7 cellular contexts compared by ENCODE assay signal in the genomic region with DNA sequence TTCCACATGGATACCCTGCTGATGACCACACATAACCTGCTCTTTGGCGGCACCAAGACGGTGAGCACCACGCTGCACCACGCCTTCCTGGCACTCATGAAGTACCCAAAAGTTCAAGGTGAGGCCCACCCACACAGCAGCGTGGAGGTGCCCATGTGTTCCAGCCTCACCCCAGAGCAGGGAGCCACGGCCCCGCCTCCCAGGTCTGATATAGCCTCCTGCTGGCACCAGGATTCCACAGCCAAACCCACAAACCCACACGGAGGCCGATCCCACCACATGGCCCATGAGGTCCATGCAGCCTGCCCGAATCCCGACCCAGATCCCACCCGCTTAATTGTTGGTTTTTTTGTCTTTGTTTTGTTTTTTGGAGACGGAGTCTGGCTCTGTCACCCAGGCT. TPM values are rescaled to one million over a fixed set of nuclear protein-coding genes. Genes with fewer than 3 reads are reported as not detected.
"Had no signal": no experiment of that assay in that cellular context is flagged by ENCODE, and none has a peak within 500 bp of the region (broad histone marks: within the 10 kb centered on the region; RNA-seq: fewer than 3 reads in every experiment).

No MANE protein-coding gene starts in this region.

RNA-seq across cellular contexts. Expression of a gene that starts 8.6 kb away (rescaled TPM):
- total RNA-seq: activated B cell treated with CpG ODN at 0.5 μM for 24 hours; activated CD4-positive, alpha-beta memory T cell treated with anti-CD3 and anti-CD28 coated beads, Interleukin-2, amount 10 ng/mL, durations not matched to agents 7 days and 5 days; activated CD8-positive, alpha-beta memory T cell treated with anti-CD3 and anti-CD28 coated beads, Interleukin-2, amount 10 ng/mL, durations not matched to agents 7 days and 5 days; activated naive CD8-positive, alpha-beta T cell treated with anti-CD3 and anti-CD28 coated beads for 36 hours; aorta; Right ventricle myocardium superior; T-helper 1 cell treated with Interleukin-12 subunit alpha and Interleukin-12 subunit beta and Interleukin-4 antibody, amounts not matched to agents 30 ng/mL and 1 ng/mL, for 36 hours had no signal
- polyA plus RNA-seq: aorta had no signal

RNA-seq across cellular contexts. Expression of a gene that starts 34.6 kb away (rescaled TPM):
- total RNA-seq: activated B cell treated with CpG ODN at 0.5 μM for 24 hours; activated CD4-positive, alpha-beta memory T cell treated with anti-CD3 and anti-CD28 coated beads, Interleukin-2, amount 10 ng/mL, durations not matched to agents 7 days and 5 days; activated CD8-positive, alpha-beta memory T cell treated with anti-CD3 and anti-CD28 coated beads, Interleukin-2, amount 10 ng/mL, durations not matched to agents 7 days and 5 days; activated naive CD8-positive, alpha-beta T cell treated with anti-CD3 and anti-CD28 coated beads for 36 hours; aorta; Right ventricle myocardium superior; T-helper 1 cell treated with Interleukin-12 subunit alpha and Interleukin-12 subunit beta and Interleukin-4 antibody, amounts not matched to agents 30 ng/mL and 1 ng/mL, for 36 hours had no signal
- polyA plus RNA-seq: aorta had no signal
